ENCODE assay signal across 8 cellular contexts in genomic region chr16:67806428-67807147, GRCh38. TPM values are rescaled to one million over a fixed set of nuclear protein-coding genes. Genes with fewer than 3 reads are reported as not detected.
DNase-seq lines count a peak whose midpoint lies in the region; ATAC-seq and TF ChIP-seq lines count a peak whose summit lies in the region.

Gene RANBP10, minus strand, starts transcription at chr16:67806560. Its CDS starts 24 bp downstream, at chr16:67806536.
Gene TSNAXIP1, plus strand, starts transcription at chr16:67806889. Its CDS starts 261 bp downstream, at chr16:67807150.

- H3K36me3 ChIP-seq in mucosa of descending colon (ENCODE audit: low read depth) = no peaks in the 10 kb centered on the region

- no peaks in the 10 kb centered on the region for H3K9me3 ChIP-seq in mucosa of descending colon

- intact Hi-C loops in mucosa of descending colon (cut with DNase I, micrococcal nuclease) = no loop called here

- TF ChIP-seq EP300 in Ishikawa (IDR thresholded peaks at IDR 0.05; ENCODE audit: borderline replicate concordance) = no peak; the same call in 1 of the 2 replicates

- peaks cover 18% of the 10 kb centered on the region for H3K4me1 ChIP-seq in mucosa of descending colon (ENCODE audit: low read depth)

- ATAC-seq in GM21619 (IDR thresholded peaks at IDR 0.05; ENCODE audit: unreplicated experiment) = peak; percentile 90
- ATAC-seq in mucosa of descending colon = peak; percentile 95

- H3K4me3 ChIP-seq in epithelial cell of proximal tubule (ENCODE audit: low read depth, low read length) (peak within 1 kb of the TSS; percentile 99), mucosa of descending colon (peak within 1 kb of the TSS; percentile 81)

- TF ChIP-seq CTCF in epithelial cell of proximal tubule (conservative IDR thresholded peaks at IDR 0.05; ENCODE audit: low read depth, low read length) (no peak), mucosa of descending colon (IDR thresholded peaks at IDR 0.05) (no peak)

- no peak for TF ChIP-seq RAD21 in Ishikawa (IDR thresholded peaks at IDR 0.05; ENCODE audit: low read depth)

- DNase-seq in DMS153 treated with DMSO at 0.1 percent for 48 hours (lab: John Stamatoyannopoulos, UW; ENCODE audit: unreplicated experiment) (peak; percentile 98), OCI-M2 (lab: John Stamatoyannopoulos, UW; ENCODE audit: unreplicated experiment) (peak; percentile 89), epithelial cell of proximal tubule (ENCODE audit: low read depth) (peak; percentile 96), mucosa of descending colon (peak; percentile 96 to 97 (median 96))
- peak; percentile 91 for DNase-seq in activated T-cell treated with anti-CD3 and anti-CD28 coated beads, Interleukin-2, amount 50 U/mL, for 1 hour
- DNase-seq in stimulated activated CD8-positive, alpha-beta memory T cell treated with anti-CD3 and anti-CD28 coated beads, Interleukin-4, amount 100 ng/mL, for 1 hour (ENCODE audit: low read depth in 2 of 2, low spot score in 1 of 2) = peak; percentile 78 to 91

TF ChIP-seq in Ishikawa, 13 proteins besides CTCF, POLR2A, EP300 and RAD21:
- TF ChIP-seq EGR1 (IDR thresholded peaks at IDR 0.05) (peak; percentile 28; the same call in 1 of the 2 replicates), USF1 (IDR thresholded peaks at IDR 0.05) (no peak), ZBTB7A (IDR thresholded peaks at IDR 0.05; ENCODE audit: low read depth) (peak; percentile 79; the same call in 1 of the 2 replicates), MAX (IDR thresholded peaks at IDR 0.05) (no peak; the same call in none of the 2 replicates), FOXM1 (IDR thresholded peaks at IDR 0.05; ENCODE audit: borderline replicate concordance, low read depth) (no peak), TCF12 (IDR thresholded peaks at IDR 0.05; ENCODE audit: low read depth) (peak; percentile 70), YY1 (IDR thresholded peaks at IDR 0.05; ENCODE audit: low read depth) (peak; percentile 94), CREB1 (IDR thresholded peaks at IDR 0.05; ENCODE audit: low read depth) (peak; percentile 20; the same call in 1 of the 2 replicates), REST (IDR thresholded peaks at IDR 0.05; ENCODE audit: low read depth) (0 out of 2 replicates have a peak, but pooled peaks have one; percentile 21), NFIC (IDR thresholded peaks at IDR 0.05) (no peak), CEBPB (IDR thresholded peaks at IDR 0.05) (peak; percentile 61), TAF1 (IDR thresholded peaks at IDR 0.05; ENCODE audit: low read depth) (peak; percentile 100), TEAD4 (IDR thresholded peaks at IDR 0.05) (no peak)

RNA-seq across cellular contexts. Expression of gene RANBP10, which starts in this region (rescaled TPM):
- 4.0 and 5.3 TPM in 2 replicates for total RNA-seq in epithelial cell of proximal tubule
- 10 to 100 TPM; 19.6 to 24.1 (median 20.6) TPM for total RNA-seq in mucosa of descending colon

RNA-seq across cellular contexts. Expression of gene TSNAXIP1, which starts in this region (rescaled TPM):
- 0.07 and 0.52 TPM in 2 replicates for total RNA-seq in epithelial cell of proximal tubule
- 1 to 10 TPM in 1 of 3 donors, under 1 TPM in 2; 0.41 to 2.0 (median 0.48) TPM for total RNA-seq in mucosa of descending colon

Comparison
In these comparisons a context has a peak if more than half of its experiments do, and no peak if none do; other contexts are left out.
1. Peak in every context shown above with its lines: DNase-seq, ATAC-seq and H3K4me3 ChIP-seq.